Comparison of ENCODE assay signal across 1 cellular context in the genomic region with DNA sequence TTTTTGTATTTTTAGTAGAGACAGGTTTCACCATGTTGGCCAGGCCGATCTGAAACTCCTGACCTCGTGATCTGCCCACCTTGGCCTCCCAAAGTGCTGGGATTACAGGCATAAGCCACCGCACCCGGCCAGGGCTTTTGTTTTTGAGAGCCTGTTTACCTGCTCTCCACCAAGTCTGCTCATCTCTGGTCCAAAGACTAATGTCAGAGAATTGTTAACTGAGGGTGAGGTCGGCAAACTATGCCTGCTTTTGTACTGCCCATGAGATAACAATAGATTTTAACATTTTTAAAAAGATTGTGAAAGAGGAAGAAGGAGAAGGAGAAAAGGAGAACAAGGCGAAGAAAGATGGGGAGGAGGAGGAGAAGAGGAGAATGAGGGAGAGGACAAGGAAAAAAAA.
TF ChIP-seq lines count a peak whose summit lies in the region.

No MANE protein-coding gene starts in this region.

TF ChIP-seq in GM23338, 12 proteins besides CTCF, POLR2A, EP300 and RAD21 (continued from another document):
- TF ChIP-seq, protein P1, sequence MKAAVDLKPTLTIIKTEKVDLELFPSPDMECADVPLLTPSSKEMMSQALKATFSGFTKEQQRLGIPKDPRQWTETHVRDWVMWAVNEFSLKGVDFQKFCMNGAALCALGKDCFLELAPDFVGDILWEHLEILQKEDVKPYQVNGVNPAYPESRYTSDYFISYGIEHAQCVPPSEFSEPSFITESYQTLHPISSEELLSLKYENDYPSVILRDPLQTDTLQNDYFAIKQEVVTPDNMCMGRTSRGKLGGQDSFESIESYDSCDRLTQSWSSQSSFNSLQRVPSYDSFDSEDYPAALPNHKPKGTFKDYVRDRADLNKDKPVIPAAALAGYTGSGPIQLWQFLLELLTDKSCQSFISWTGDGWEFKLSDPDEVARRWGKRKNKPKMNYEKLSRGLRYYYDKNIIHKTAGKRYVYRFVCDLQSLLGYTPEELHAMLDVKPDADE (IDR thresholded peaks at IDR 0.05), result no peak
- TF ChIP-seq POLR2AphosphoS5 (IDR thresholded peaks at IDR 0.05; ENCODE audit: low read depth) (no peak), ZNF331 (CRISPR knock-in tag; IDR thresholded peaks at IDR 0.05; ENCODE audit: low read depth) (no peak), CREB1 (CRISPR knock-in tag; IDR thresholded peaks at IDR 0.05; ENCODE audit: low read depth) (no peak), EZH2 (IDR thresholded peaks at IDR 0.05; ENCODE audit: low read depth, unreplicated experiment) (no peak), STAT1 (IDR thresholded peaks at IDR 0.05; ENCODE audit: unreplicated experiment) (no peak), NANOG (IDR thresholded peaks at IDR 0.05; ENCODE audit: borderline replicate concordance) (no peak)
- TF ChIP-seq, protein P2, sequence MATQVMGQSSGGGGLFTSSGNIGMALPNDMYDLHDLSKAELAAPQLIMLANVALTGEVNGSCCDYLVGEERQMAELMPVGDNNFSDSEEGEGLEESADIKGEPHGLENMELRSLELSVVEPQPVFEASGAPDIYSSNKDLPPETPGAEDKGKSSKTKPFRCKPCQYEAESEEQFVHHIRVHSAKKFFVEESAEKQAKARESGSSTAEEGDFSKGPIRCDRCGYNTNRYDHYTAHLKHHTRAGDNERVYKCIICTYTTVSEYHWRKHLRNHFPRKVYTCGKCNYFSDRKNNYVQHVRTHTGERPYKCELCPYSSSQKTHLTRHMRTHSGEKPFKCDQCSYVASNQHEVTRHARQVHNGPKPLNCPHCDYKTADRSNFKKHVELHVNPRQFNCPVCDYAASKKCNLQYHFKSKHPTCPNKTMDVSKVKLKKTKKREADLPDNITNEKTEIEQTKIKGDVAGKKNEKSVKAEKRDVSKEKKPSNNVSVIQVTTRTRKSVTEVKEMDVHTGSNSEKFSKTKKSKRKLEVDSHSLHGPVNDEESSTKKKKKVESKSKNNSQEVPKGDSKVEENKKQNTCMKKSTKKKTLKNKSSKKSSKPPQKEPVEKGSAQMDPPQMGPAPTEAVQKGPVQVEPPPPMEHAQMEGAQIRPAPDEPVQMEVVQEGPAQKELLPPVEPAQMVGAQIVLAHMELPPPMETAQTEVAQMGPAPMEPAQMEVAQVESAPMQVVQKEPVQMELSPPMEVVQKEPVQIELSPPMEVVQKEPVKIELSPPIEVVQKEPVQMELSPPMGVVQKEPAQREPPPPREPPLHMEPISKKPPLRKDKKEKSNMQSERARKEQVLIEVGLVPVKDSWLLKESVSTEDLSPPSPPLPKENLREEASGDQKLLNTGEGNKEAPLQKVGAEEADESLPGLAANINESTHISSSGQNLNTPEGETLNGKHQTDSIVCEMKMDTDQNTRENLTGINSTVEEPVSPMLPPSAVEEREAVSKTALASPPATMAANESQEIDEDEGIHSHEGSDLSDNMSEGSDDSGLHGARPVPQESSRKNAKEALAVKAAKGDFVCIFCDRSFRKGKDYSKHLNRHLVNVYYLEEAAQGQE (IDR thresholded peaks at IDR 0.05; ENCODE audit: unreplicated experiment), result no peak
